Comparison of ENCODE assay signal across 16 cellular contexts in the genomic region with DNA sequence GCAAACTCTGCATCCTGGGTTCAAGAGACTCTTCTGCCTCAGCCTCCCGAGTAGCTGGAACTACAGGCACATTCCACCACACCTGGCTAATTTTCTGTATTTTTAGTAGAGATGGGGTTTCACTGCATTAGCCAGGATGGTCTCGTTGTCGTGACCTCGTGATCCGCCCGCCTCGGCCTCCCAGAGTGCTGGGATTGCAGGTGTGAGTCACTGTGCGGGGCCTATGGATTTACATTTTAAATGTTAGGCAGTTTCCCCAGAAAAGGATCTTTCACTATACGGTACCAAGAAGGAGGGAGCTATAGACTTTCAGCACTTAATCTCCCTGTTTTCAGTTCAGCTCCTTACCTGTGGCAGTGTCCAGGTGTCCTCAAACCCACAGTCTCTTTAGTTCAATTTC.
"Had no signal": no experiment of that assay in that cellular context is flagged by ENCODE, and none has a peak within 500 bp of the region (broad histone marks: within the 10 kb centered on the region; RNA-seq: fewer than 3 reads in every experiment).

No MANE protein-coding gene starts in this region.

- DNase-seq: activated CD4-positive, alpha-beta T cell treated with anti-CD3 and anti-CD28 coated beads, Interleukin-2, amount 50 U/mL, for 4 hours; activated CD4-positive, CD25-positive, alpha-beta regulatory T cell treated with anti-CD3 and anti-CD28 coated beads, Interleukin-2, amount 50 U/mL, for 72 hours; activated gamma-delta T cell treated with Interleukin-2 at 50 U/mL for 16 hours; adrenal gland; effector CD8-positive, alpha-beta T cell; islet precursor cell; lower lobe of right lung; nucleus accumbens; posterior cingulate gyrus; retina; spleen; stimulated activated CD4-positive, alpha-beta T cell treated with anti-CD3 and anti-CD28 coated beads, Interleukin-4, amount 100 ng/mL, for 4 hours; stimulated activated naive CD4-positive, alpha-beta T cell had no signal

- H3K4me3 Mint-ChIP-seq: activated T-helper 1 cell treated with anti-CD3 and anti-CD28 coated beads, Interleukin-12 subunit alpha, Interleukin-12 subunit beta, Interleukin-2, Interleukin-4 antibody, amounts not matched to agents 30 ng/mL and 10 ng/mL and 1 ng/mL, durations not matched to agents 14 hours and 24 hours and 36 hours; natural killer cell treated with Interleukin-12 subunit alpha and Interleukin-12 subunit beta and Interleukin-15 and Interleukin-18, amount 100 ng/mL, for 72 hours had no signal

- H3K9me3 ChIP-seq: adrenal gland, lower lobe of right lung, spleen had no signal

- ATAC-seq: activated naive CD4-positive, alpha-beta T cell treated with anti-CD3 and anti-CD28 coated beads, Interleukin-2, amount 50 U/mL, for 72 hours; lower lobe of right lung; natural killer cell treated with Interleukin-12 subunit alpha and Interleukin-12 subunit beta and Interleukin-15 and Interleukin-18, amount 100 ng/mL, for 72 hours had no signal

- H3K27me3 ChIP-seq: adrenal gland, spleen had no signal

- H3K27me3 Mint-ChIP-seq: natural killer cell treated with Interleukin-12 subunit alpha and Interleukin-12 subunit beta and Interleukin-15 and Interleukin-18, amount 100 ng/mL, for 72 hours had no signal

- H3K4me1 ChIP-seq: adrenal gland, lower lobe of right lung had no signal

- H3K27ac Mint-ChIP-seq: activated T-helper 1 cell treated with anti-CD3 and anti-CD28 coated beads, Interleukin-12 subunit alpha, Interleukin-12 subunit beta, Interleukin-2, Interleukin-4 antibody, amounts not matched to agents 30 ng/mL and 10 ng/mL and 1 ng/mL, durations not matched to agents 14 hours and 24 hours and 36 hours; natural killer cell treated with Interleukin-12 subunit alpha and Interleukin-12 subunit beta and Interleukin-15 and Interleukin-18, amount 100 ng/mL, for 72 hours had no signal

- H3K27ac ChIP-seq: adrenal gland, lower lobe of right lung had no signal

- H3K36me3 Mint-ChIP-seq: activated naive CD4-positive, alpha-beta T cell treated with anti-CD3 and anti-CD28 coated beads, Interleukin-2, amount 50 U/mL, for 72 hours had no signal

- H3K4me3 ChIP-seq: adrenal gland, lower lobe of right lung, spleen had no signal

- H3K9me3 Mint-ChIP-seq: activated naive CD4-positive, alpha-beta T cell treated with anti-CD3 and anti-CD28 coated beads, Interleukin-2, amount 50 U/mL, for 72 hours; activated T-helper 1 cell treated with anti-CD3 and anti-CD28 coated beads, Interleukin-12 subunit alpha, Interleukin-12 subunit beta, Interleukin-2, Interleukin-4 antibody, amounts not matched to agents 30 ng/mL and 10 ng/mL and 1 ng/mL, durations not matched to agents 14 hours and 24 hours and 36 hours; natural killer cell treated with Interleukin-12 subunit alpha and Interleukin-12 subunit beta and Interleukin-15 and Interleukin-18, amount 100 ng/mL, for 72 hours had no signal
